Comparison of ENCODE assay signal across 1 cellular context in the genomic region with DNA sequence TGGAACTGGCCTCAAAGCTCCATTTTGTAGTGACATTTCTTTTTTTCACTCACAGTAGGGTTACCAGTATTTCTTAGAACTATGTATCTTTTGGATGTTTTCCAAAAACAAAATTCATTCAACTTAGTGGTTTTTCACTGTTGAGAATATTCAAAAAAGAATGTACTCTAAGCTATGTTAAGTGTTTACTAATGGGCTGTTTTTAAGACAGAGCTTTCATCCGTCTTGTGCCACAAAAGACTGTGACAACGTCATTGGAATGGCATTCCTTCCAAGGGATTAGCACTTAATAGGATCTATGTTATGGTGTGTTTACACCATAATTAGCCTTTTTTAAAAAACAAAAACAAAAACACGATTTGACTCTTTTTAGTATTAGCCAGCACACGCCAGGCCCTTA.
TF ChIP-seq lines count a peak whose summit lies in the region.

No MANE protein-coding gene starts in this region.

TF ChIP-seq in HEK293T, 16 proteins besides CTCF, POLR2A, EP300 and RAD21 (continued from another document):
- TF ChIP-seq, protein P1, sequence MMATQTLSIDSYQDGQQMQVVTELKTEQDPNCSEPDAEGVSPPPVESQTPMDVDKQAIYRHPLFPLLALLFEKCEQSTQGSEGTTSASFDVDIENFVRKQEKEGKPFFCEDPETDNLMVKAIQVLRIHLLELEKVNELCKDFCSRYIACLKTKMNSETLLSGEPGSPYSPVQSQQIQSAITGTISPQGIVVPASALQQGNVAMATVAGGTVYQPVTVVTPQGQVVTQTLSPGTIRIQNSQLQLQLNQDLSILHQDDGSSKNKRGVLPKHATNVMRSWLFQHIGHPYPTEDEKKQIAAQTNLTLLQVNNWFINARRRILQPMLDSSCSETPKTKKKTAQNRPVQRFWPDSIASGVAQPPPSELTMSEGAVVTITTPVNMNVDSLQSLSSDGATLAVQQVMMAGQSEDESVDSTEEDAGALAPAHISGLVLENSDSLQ (IDR thresholded peaks at IDR 0.05): no peak
- no peak for TF ChIP-seq SUZ12 (IDR thresholded peaks at IDR 0.05)
- TF ChIP-seq FOXK2 (IDR thresholded peaks at IDR 0.05): no peak
- no peak for TF ChIP-seq CTBP1 (IDR thresholded peaks at IDR 0.05; ENCODE audit: borderline replicate concordance)
- no peak for TF ChIP-seq NFRKB (IDR thresholded peaks at IDR 0.05)
- no peak for TF ChIP-seq L3MBTL2 (conservative IDR thresholded peaks at IDR 0.05)
- no peak for TF ChIP-seq LEF1 (IDR thresholded peaks at IDR 0.05; ENCODE audit: borderline replicate concordance)
- TF ChIP-seq TARDBP (IDR thresholded peaks at IDR 0.05): no peak
- TF ChIP-seq ZNF384 (IDR thresholded peaks at IDR 0.05): no peak
- TF ChIP-seq BHLHE40 (IDR thresholded peaks at IDR 0.05; ENCODE audit: borderline replicate concordance): no peak
- TF ChIP-seq ELF4 (IDR thresholded peaks at IDR 0.05): no peak
- no peak for TF ChIP-seq FOXM1 (IDR thresholded peaks at IDR 0.05; ENCODE audit: borderline replicate concordance)
- TF ChIP-seq FOXA1 (IDR thresholded peaks at IDR 0.05): no peak
- TF ChIP-seq SP1 (IDR thresholded peaks at IDR 0.05): no peak
